In genomic region chr9:136111190-136111589, GRCh38 we compare ENCODE assay signal across 1 cellular context.
TF ChIP-seq lines count a peak whose summit lies in the region.

No MANE protein-coding gene starts in this region.

TF ChIP-seq in GM12878, 131 proteins besides CTCF, POLR2A, EP300 and RAD21:
- TF ChIP-seq ZBTB40 (IDR thresholded peaks at IDR 0.05; ENCODE audit: borderline replicate concordance) (no peak), RELA (IDR thresholded peaks at IDR 0.05; ENCODE audit: borderline replicate concordance, partially characterized antibody) (no peak), SREBF1 (IDR thresholded peaks at IDR 0.05; ENCODE audit: low read length) (no peak), MYB (IDR thresholded peaks at IDR 0.05; ENCODE audit: borderline replicate concordance, low read depth, low read length) (no peak), MTA2 (IDR thresholded peaks at IDR 0.05; ENCODE audit: low read depth) (no peak), RCOR1 (conservative IDR thresholded peaks at IDR 0.05; ENCODE audit: low read depth, low read length) (no peak), ZNF207 (IDR thresholded peaks at IDR 0.05; ENCODE audit: borderline replicate concordance) (no peak), KDM1A (IDR thresholded peaks at IDR 0.05; ENCODE audit: borderline replicate concordance) (no peak), STAT1 (conservative IDR thresholded peaks at IDR 0.05) (no peak), MTA3 (IDR thresholded peaks at IDR 0.05; ENCODE audit: borderline replicate concordance, low read length) (no peak), CBX3 (IDR thresholded peaks at IDR 0.05; ENCODE audit: borderline replicate concordance, low read depth) (no peak), HDAC2 (IDR thresholded peaks at IDR 0.05) (no peak), HSF1 (IDR thresholded peaks at IDR 0.05; ENCODE audit: low read depth, low read length) (no peak)
- TF ChIP-seq, protein P1, sequence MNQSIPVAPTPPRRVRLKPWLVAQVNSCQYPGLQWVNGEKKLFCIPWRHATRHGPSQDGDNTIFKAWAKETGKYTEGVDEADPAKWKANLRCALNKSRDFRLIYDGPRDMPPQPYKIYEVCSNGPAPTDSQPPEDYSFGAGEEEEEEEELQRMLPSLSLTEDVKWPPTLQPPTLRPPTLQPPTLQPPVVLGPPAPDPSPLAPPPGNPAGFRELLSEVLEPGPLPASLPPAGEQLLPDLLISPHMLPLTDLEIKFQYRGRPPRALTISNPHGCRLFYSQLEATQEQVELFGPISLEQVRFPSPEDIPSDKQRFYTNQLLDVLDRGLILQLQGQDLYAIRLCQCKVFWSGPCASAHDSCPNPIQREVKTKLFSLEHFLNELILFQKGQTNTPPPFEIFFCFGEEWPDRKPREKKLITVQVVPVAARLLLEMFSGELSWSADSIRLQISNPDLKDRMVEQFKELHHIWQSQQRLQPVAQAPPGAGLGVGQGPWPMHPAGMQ (IDR thresholded peaks at IDR 0.05; ENCODE audit: borderline replicate concordance) = no peak
